Comparison of ENCODE assay signal across 15 cellular contexts in genomic region chr14:60651051-60651935, GRCh38. TPM values are rescaled to one million over a fixed set of nuclear protein-coding genes. Genes with fewer than 3 reads are reported as not detected.
DNase-seq lines count a peak whose midpoint lies in the region; ATAC-seq, FAIRE-seq and TF ChIP-seq lines count a peak whose summit lies in the region.
"Had no signal": no experiment of that assay in that cellular context is flagged by ENCODE, and none has a peak within 500 bp of the region (broad histone marks: within the 10 kb centered on the region; RNA-seq: fewer than 3 reads in every experiment).

No MANE protein-coding gene starts in this region.

- no peak overlapping the region for H3K9ac ChIP-seq in neural progenitor cell
- H3K9ac ChIP-seq: KMS-11 had no signal

- CTCF ChIA-PET in CD8-positive, alpha-beta T cell (lab: Charles Lee) = no interaction called here
- CTCF ChIA-PET in WTC11 (lab: Charles Lee) = no interaction called here
- CTCF ChIA-PET in A673 (lab: Charles Lee) = no interaction called here

- TF ChIP-seq CTCF in CD8-positive, alpha-beta T cell (IDR thresholded peaks at IDR 0.05) = no peak
- TF ChIP-seq CTCF in WTC11 (IDR thresholded peaks at IDR 0.05) (no peak), neural progenitor cell (IDR thresholded peaks at IDR 0.05) (no peak), A673 (conservative IDR thresholded peaks at IDR 0.05; ENCODE audit: low read depth, low read length) (no peak), left lung (IDR thresholded peaks at IDR 0.05) (no peak)

- no peak overlapping the region for H3K4me3 ChIP-seq in CD8-positive, alpha-beta T cell (ENCODE audit: low read depth, low read length)
- no peak overlapping the region for H3K4me3 ChIP-seq in neural progenitor cell
- H3K4me3 ChIP-seq in A673 (ENCODE audit: low read depth, low read length, poor library complexity, severe bottlenecking) = no peak overlapping the region
- no peak overlapping the region for H3K4me3 ChIP-seq in left lung

- intact Hi-C loops in CD8-positive, alpha-beta T cell (cut with DNase I, micrococcal nuclease) = no loop called here
- intact Hi-C loops in A673 (cut with micrococcal nuclease; ENCODE audit: unreplicated experiment) = no loop called here
- intact Hi-C loops in left lung (cut with DNase I) = no loop called here

- peaks cover 73% of the 10 kb centered on the region for H3F3A ChIP-seq in neural progenitor cell (ENCODE audit: low read depth)

- H3K36me3 Mint-ChIP-seq in CD8-positive, alpha-beta T cell = no peaks in the 10 kb centered on the region
- H3K36me3 Mint-ChIP-seq in WTC11 = no peaks in the 10 kb centered on the region
- no peaks in the 10 kb centered on the region for H3K36me3 Mint-ChIP-seq in neural progenitor cell

- peaks cover 66% of the 10 kb centered on the region for H3K27me3 ChIP-seq in CD8-positive, alpha-beta T cell (ENCODE audit: insufficient read depth, low read length)
- peaks cover 100% of the 10 kb centered on the region for H3K27me3 ChIP-seq in neural progenitor cell
- no peaks in the 10 kb centered on the region for H3K27me3 ChIP-seq in A673 (replicated peaks; ENCODE audit: insufficient read depth, low read depth, low read length, poor library complexity)
- H3K27me3 ChIP-seq in left lung = peaks cover 94 to 100% of the 10 kb centered on the region in 2 donors

- H3K4me1 Mint-ChIP-seq in CD8-positive, alpha-beta T cell (ENCODE audit: low read depth) = peaks cover 68% of the 10 kb centered on the region
- H3K4me1 Mint-ChIP-seq in WTC11 (peaks cover 83% of the 10 kb centered on the region), neural progenitor cell (peaks cover 53% of the 10 kb centered on the region)

- POLR2A ChIA-PET in CD8-positive, alpha-beta T cell (lab: Charles Lee) = no interaction called here
- POLR2A ChIA-PET in WTC11 (lab: Charles Lee) (no interaction called here), A673 (lab: Charles Lee; ENCODE audit: low non-redundant PET) (no interaction called here)

- H3K27me3 Mint-ChIP-seq in CD8-positive, alpha-beta T cell (ENCODE audit: low read depth) = peaks cover 88% of the 10 kb centered on the region
- H3K27me3 Mint-ChIP-seq in WTC11 (ENCODE audit: low read depth) (peaks cover 99% of the 10 kb centered on the region), neural progenitor cell (ENCODE audit: insufficient read depth, low read depth) (peaks cover 90% of the 10 kb centered on the region)

- H3K79me2 ChIP-seq in neural progenitor cell (ENCODE audit: low read depth) = no peaks in the 10 kb centered on the region

- H3K4me1 ChIP-seq in CD8-positive, alpha-beta T cell (ENCODE audit: insufficient read depth, low read length) = peaks cover 63% of the 10 kb centered on the region
- H3K4me1 ChIP-seq in neural progenitor cell (peaks cover 56% of the 10 kb centered on the region), A673 (ENCODE audit: insufficient read depth, low read length, poor library complexity, severe bottlenecking) (peaks cover under 1% of the 10 kb centered on the region), left lung (peaks cover 16 to 41% of the 10 kb centered on the region in 2 donors)

- peak; percentile 73 for FAIRE-seq in HTR-8/SVneo (lab: Jason Lieb, UNC)
- FAIRE-seq: GM19239 had no signal

- H4K20me1 ChIP-seq in neural progenitor cell (ENCODE audit: low read depth) = peaks cover 81% of the 10 kb centered on the region

- BruUV-seq in A673 (replicated peaks; lab: Mats Ljungman, UMichigan) = no TSS peak

- peak overlapping the region; percentile 4 for H3K4me3 Mint-ChIP-seq in CD8-positive, alpha-beta T cell
- H3K4me3 Mint-ChIP-seq in WTC11 (peak overlapping the region; percentile 75), neural progenitor cell (no peak overlapping the region)

- H3K9me3 ChIP-seq in CD8-positive, alpha-beta T cell (ENCODE audit: low read length) = no peaks in the 10 kb centered on the region
- H3K9me3 ChIP-seq in neural progenitor cell (ENCODE audit: low read depth) (no peaks in the 10 kb centered on the region), A673 (ENCODE audit: low read depth, low read length, poor library complexity, severe bottlenecking) (no peaks in the 10 kb centered on the region), left lung (no peaks in the 10 kb centered on the region)
- H3K9me3 ChIP-seq: BE2C had no signal

- H3K36me3 ChIP-seq in CD8-positive, alpha-beta T cell (ENCODE audit: insufficient read depth, low read length) = no peaks in the 10 kb centered on the region
- H3K36me3 ChIP-seq in neural progenitor cell = no peaks in the 10 kb centered on the region
- no peaks in the 10 kb centered on the region for H3K36me3 ChIP-seq in A673 (ENCODE audit: insufficient read depth, low read length, poor library complexity, severe bottlenecking)
- no peaks in the 10 kb centered on the region for H3K36me3 ChIP-seq in left lung
- H3K36me3 ChIP-seq: BE2C had no signal

- no peak overlapping the region for H3K4me2 ChIP-seq in neural progenitor cell
- H3K4me2 ChIP-seq: KMS-11 had no signal

- ATAC-seq in CD8-positive, alpha-beta T cell = no peak
- ATAC-seq in WTC11 (no peak), left lung (no peak)

- DNase-seq in CD8-positive, alpha-beta T cell = no peak
- DNase-seq in HTR-8/SVneo (ENCODE audit: insufficient read length, low spot score) (no peak), WTC11 (ENCODE audit: low spot score) (no peak), neural progenitor cell (ENCODE audit: low spot score) (peak; percentile 63), dedifferentiated amniotic fluid mesenchymal stem cell (ENCODE audit: extremely low spot score) (no peak), NCI-H1105 treated with DMSO at 0.1 percent for 48 hours (lab: John Stamatoyannopoulos, UW) (no peak), A673 (ENCODE audit: low spot score) (no peak), left lung (no peak)
- DNase-seq: activated CD4-positive, CD25-positive, alpha-beta regulatory T cell treated with anti-CD3 and anti-CD28 coated beads, Interleukin-2, amount 50 U/mL, for 72 hours; BE2C; cortex of kidney; NCI-H2081; posterior cingulate gyrus had no signal

- no peaks in the 10 kb centered on the region for H3K9me3 Mint-ChIP-seq in CD8-positive, alpha-beta T cell
- H3K9me3 Mint-ChIP-seq in WTC11 = no peaks in the 10 kb centered on the region
- peaks cover 9% of the 10 kb centered on the region for H3K9me3 Mint-ChIP-seq in neural progenitor cell

- no peak overlapping the region for H2AFZ ChIP-seq in neural progenitor cell (replicated peaks)

- no peak overlapping the region for H3K27ac ChIP-seq in CD8-positive, alpha-beta T cell (ENCODE audit: low read depth, low read length)
- no peak overlapping the region for H3K27ac ChIP-seq in neural progenitor cell
- no peak overlapping the region for H3K27ac ChIP-seq in A673 (ENCODE audit: low read depth, low read length, poor library complexity, severe bottlenecking)
- no peak overlapping the region for H3K27ac ChIP-seq in left lung
- H3K27ac ChIP-seq: KMS-11 had no signal

- no peak overlapping the region for H3K27ac Mint-ChIP-seq in CD8-positive, alpha-beta T cell
- H3K27ac Mint-ChIP-seq in WTC11 = no peak overlapping the region
- H3K27ac Mint-ChIP-seq in neural progenitor cell = no peak overlapping the region

TF ChIP-seq in WTC11, 78 proteins besides CTCF, POLR2A, EP300 and RAD21 (continues in another document):
- TF ChIP-seq ZBTB43 (CRISPR knock-in tag; IDR thresholded peaks at IDR 0.05) = no peak
- TF ChIP-seq ZNF532 (CRISPR knock-in tag; IDR thresholded peaks at IDR 0.05; ENCODE audit: borderline replicate concordance) = no peak
- TF ChIP-seq GTF2I (CRISPR knock-in tag; conservative IDR thresholded peaks at IDR 0.05) = no peak
- no peak for TF ChIP-seq ELF4 (CRISPR knock-in tag; IDR thresholded peaks at IDR 0.05; ENCODE audit: low read depth)

RNA-seq across cellular contexts. Expression of gene SIX1, which starts 2.0 kb away (rescaled TPM):
- not detected for total RNA-seq in CD8-positive, alpha-beta T cell
- total RNA-seq in WTC11 (2021) (0.21 to 0.59 TPM (median 0.30 TPM) in 3 replicates), neural progenitor cell (ENCODE audit: low replicate concordance) (0.28 TPM in 1 of 2 replicates, not detected in the other), A673 (2021) (24.0 and 25.0 TPM in 2 replicates), left lung (1 to 10 TPM in 1 of 2 donors, not detected in 1; 1.3 TPM)

Comparison
In these comparisons a context has a peak if more than half of its experiments do, and no peak if none do; other contexts are left out.
1. RNA of gene SIX1, which starts 2.0 kb away (total RNA-seq): 24.0 to 25.0 TPM in A673; 1.3 TPM in left lung, 0.21 to 0.59 TPM in WTC11, not detected in CD8-positive, alpha-beta T cell and 0.28 TPM in neural progenitor cell; every median in the first group is over 10 times any median in the second.